8 cellular contexts compared by ENCODE assay signal in genomic region chr16:48244080-48244862, GRCh38. TPM values are rescaled to one million over a fixed set of nuclear protein-coding genes. Genes with fewer than 3 reads are reported as not detected.
DNase-seq lines count a peak whose midpoint lies in the region; ATAC-seq, FAIRE-seq and TF ChIP-seq lines count a peak whose summit lies in the region.

A gene with protein sequence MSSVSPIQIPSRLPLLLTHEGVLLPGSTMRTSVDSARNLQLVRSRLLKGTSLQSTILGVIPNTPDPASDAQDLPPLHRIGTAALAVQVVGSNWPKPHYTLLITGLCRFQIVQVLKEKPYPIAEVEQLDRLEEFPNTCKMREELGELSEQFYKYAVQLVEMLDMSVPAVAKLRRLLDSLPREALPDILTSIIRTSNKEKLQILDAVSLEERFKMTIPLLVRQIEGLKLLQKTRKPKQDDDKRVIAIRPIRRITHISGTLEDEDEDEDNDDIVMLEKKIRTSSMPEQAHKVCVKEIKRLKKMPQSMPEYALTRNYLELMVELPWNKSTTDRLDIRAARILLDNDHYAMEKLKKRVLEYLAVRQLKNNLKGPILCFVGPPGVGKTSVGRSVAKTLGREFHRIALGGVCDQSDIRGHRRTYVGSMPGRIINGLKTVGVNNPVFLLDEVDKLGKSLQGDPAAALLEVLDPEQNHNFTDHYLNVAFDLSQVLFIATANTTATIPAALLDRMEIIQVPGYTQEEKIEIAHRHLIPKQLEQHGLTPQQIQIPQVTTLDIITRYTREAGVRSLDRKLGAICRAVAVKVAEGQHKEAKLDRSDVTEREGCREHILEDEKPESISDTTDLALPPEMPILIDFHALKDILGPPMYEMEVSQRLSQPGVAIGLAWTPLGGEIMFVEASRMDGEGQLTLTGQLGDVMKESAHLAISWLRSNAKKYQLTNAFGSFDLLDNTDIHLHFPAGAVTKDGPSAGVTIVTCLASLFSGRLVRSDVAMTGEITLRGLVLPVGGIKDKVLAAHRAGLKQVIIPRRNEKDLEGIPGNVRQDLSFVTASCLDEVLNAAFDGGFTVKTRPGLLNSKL (plus strand): TSS chr16:48244300. CDS start chr16:48244389, 89 bp downstream.

- peak within 1 kb of the TSS; percentile 97 for H2AFZ ChIP-seq in mammary epithelial cell (ENCODE audit: low read depth, low read length)

- H4K20me1 ChIP-seq in mammary epithelial cell (ENCODE audit: insufficient read depth, low read length) = no peaks in the 10 kb centered on the region

- peak within 1 kb of the TSS; percentile 90 for H3K4me2 ChIP-seq in mammary epithelial cell (ENCODE audit: insufficient read depth, low read depth, low read length)

- H3K27ac ChIP-seq in mammary epithelial cell (ENCODE audit: insufficient read depth, low read depth, low read length) = peak within 1 kb of the TSS; percentile 78
- peak within 1 kb of the TSS; percentile 98 to 99 for H3K27ac ChIP-seq in small intestine (ENCODE audit: low read depth in 1 of 2, low read length in 1 of 2)

- DNase-seq in ACHN = peak; percentile 93
- DNase-seq in NCI-H2196 treated with DMSO at 0.1 percent for 48 hours (lab: John Stamatoyannopoulos, UW; ENCODE audit: unreplicated experiment) = peak; percentile 38
- DNase-seq in mammary epithelial cell = peak; percentile 93
- peak; percentile 92 for DNase-seq in iPS-NIHi11 (ENCODE audit: low spot score)
- DNase-seq in small intestine = peak; percentile 92

- 3% methylated on average over 26 of the region's 63 CpGs for WGBS in mammary epithelial cell (ENCODE audit: low coverage, missing lambda C conversion rate)
- 0 to 1% (median 0%) methylated on average over 51 to 63 of the region's 63 CpGs for WGBS in small intestine, 3 donors

- dilution Hi-C loops in mammary epithelial cell (cut with HindIII; ENCODE audit: low sequenced_read_pairs) = no loop called here

- ATAC-seq in GM18868 (IDR thresholded peaks at IDR 0.05; ENCODE audit: unreplicated experiment) = peak; percentile 98
- peak; percentile 96 for ATAC-seq in HG03108 (IDR thresholded peaks at IDR 0.05; ENCODE audit: unreplicated experiment)

- intact Hi-C loops in mammary epithelial cell (cut with micrococcal nuclease) = loop anchor here (2.0 to 10.0 kb wide), 3 partner anchors 49 to 381 kb away; no protein-coding TSS in a partner anchor

- CTCF ChIA-PET in mammary epithelial cell (lab: Charles Lee; ENCODE audit: low non-redundant PET) = interaction anchor here (0.6 kb wide), 1 partner anchor 99 kb away, joined by 3 read pairs; no protein-coding TSS in a partner anchor

- H3K4me1 ChIP-seq in mammary epithelial cell (ENCODE audit: insufficient read depth, low read length) (peaks cover 25% of the 10 kb centered on the region), small intestine (ENCODE audit: control insufficient read depth in 2 of 2, insufficient read depth in 1 of 2, low read depth in 1 of 2, low read length in 1 of 2) (peaks cover 5 to 6% of the 10 kb centered on the region in 2 donors)

- H3K4me3 ChIP-seq in WI38 (ENCODE audit: low read depth, low read length) = peak within 1 kb of the TSS; percentile 89
- H3K4me3 ChIP-seq in mammary epithelial cell (replicated peaks in 1 of 3; ENCODE audit: insufficient read depth in 1 of 3, low read depth in 2 of 3, low read length in 3 of 3) = peak within 1 kb of the TSS; percentile 76 to 93 (median 84)
- H3K4me3 ChIP-seq in small intestine (ENCODE audit: low read depth in 1 of 2, low read length in 2 of 2) = peak within 1 kb of the TSS; percentile 94 to 99

- H3K27me3 ChIP-seq in mammary epithelial cell (ENCODE audit: insufficient read depth, low read length) = no peaks in the 10 kb centered on the region
- peaks cover 0 to 1% of the 10 kb centered on the region in 2 donors for H3K27me3 ChIP-seq in small intestine (ENCODE audit: control insufficient read depth in 2 of 2, insufficient read depth in 2 of 2, low read length in 2 of 2)

- no TSS peak for BruUV-seq in mammary epithelial cell (replicated peaks; lab: Mats Ljungman, UMichigan)

- no peaks in the 10 kb centered on the region for H3K9me3 ChIP-seq in mammary epithelial cell (replicated peaks; ENCODE audit: insufficient read depth, low read length)
- no peaks in the 10 kb centered on the region for H3K9me3 ChIP-seq in small intestine (ENCODE audit: control insufficient read depth, low read depth)

- TF ChIP-seq CTCF in WI38 (IDR thresholded peaks at IDR 0.05; ENCODE audit: low read depth, low read length) = no peak
- no peak for TF ChIP-seq CTCF in mammary epithelial cell (conservative IDR thresholded peaks at IDR 0.05 in 1 of 2, IDR thresholded peaks at IDR 0.05 in 1 of 2; ENCODE audit: extremely low read depth in 1 of 2, insufficient read depth in 1 of 2, low read depth in 1 of 2, low read length in 2 of 2)

- peaks cover 51% of the 10 kb centered on the region for H3K79me2 ChIP-seq in mammary epithelial cell (ENCODE audit: insufficient read depth, low read length)

- in situ Hi-C loops in ACHN (cut with HindIII; ENCODE audit: low pct_ligation_motif_present, low pct_unique_long_range_greater_than_20kb, low sequenced_read_pairs) = no loop called here
- in situ Hi-C loops in mammary epithelial cell (cut with MboI; ENCODE audit: low sequenced_read_pairs in 2 of 2) = no loop called here

- peak within 1 kb of the TSS; percentile 88 for H3K9ac ChIP-seq in mammary epithelial cell (ENCODE audit: insufficient read depth, low read length)

- H3K36me3 ChIP-seq in mammary epithelial cell (ENCODE audit: insufficient read depth, low read length) (no peaks in the 10 kb centered on the region), small intestine (ENCODE audit: control insufficient read depth in 2 of 2, insufficient read depth in 2 of 2, low read length in 2 of 2) (no peaks in the 10 kb centered on the region)

- no peak for FAIRE-seq in small intestine (lab: Jason Lieb, UNC)

RNA-seq across cellular contexts. Expression of the gene that starts here (rescaled TPM):
- total RNA-seq in mammary epithelial cell = 10 to 100 TPM; 62.8 to 72.8 TPM
- polyA plus RNA-seq in mammary epithelial cell (33.7 TPM), small intestine (10 to 100 TPM; 18.1 to 33.1 (median 21.7) TPM)
- polyA minus RNA-seq in mammary epithelial cell = 85.5 TPM

Comparison
In these comparisons a context has a peak if more than half of its experiments do, and no peak if none do; other contexts are left out.
1. Peak in every context shown above with its lines: DNase-seq, ATAC-seq, H3K4me3 ChIP-seq and H3K27ac ChIP-seq.
2. DNase-seq: peak in every context shown above with its lines; median percentile 93 in ACHN; 93 in mammary epithelial cell; 92 in iPS-NIHi11; 92 in small intestine; 38 in NCI-H2196 treated with DMSO at 0.1 percent for 48 hours.